Comparison of ENCODE assay signal across 1 cellular context in the genomic region with DNA sequence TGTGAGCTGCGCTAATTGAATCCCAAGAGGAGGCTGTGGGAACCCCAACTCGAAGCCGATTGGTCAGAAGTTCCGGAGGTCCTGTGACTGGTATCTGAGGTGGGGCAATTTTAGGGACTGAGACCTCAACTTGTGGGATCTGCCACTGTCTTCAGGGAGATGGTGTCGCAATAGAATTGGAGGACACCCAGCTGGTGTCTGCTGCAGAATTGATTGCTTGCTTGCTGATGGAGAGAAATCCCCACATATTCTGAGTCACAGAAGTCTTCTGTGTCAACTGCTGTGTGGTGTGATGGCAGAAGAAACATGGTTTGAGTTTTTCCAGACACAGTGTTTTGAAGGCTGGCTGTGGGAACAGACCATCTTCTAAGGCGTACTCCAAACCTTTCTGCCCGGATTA.
TF ChIP-seq lines count a peak whose summit lies in the region.

No MANE protein-coding gene starts in this region.

TF ChIP-seq in K562, 482 proteins besides CTCF, POLR2A, EP300 and RAD21:
- TF ChIP-seq CEBPG (CRISPR knock-in tag; IDR thresholded peaks at IDR 0.05) = no peak
- peak; percentile 54 to 57; a peak in 3 of 4 replicates for TF ChIP-seq CEBPG (tag; conservative IDR thresholded peaks at IDR 0.05 in 1 of 2, IDR thresholded peaks at IDR 0.05 in 1 of 2)
- no peak for TF ChIP-seq ZNF232 (CRISPR knock-in tag; IDR thresholded peaks at IDR 0.05)
- peak; percentile 80 for TF ChIP-seq CEBPB (tag; IDR thresholded peaks at IDR 0.05)
TF ChIP-seq in K562: peak in this region for 2.
